Comparison of ENCODE assay signal across 1 cellular context in genomic region chr6:89287351-89288028, GRCh38.
TF ChIP-seq lines count a peak whose summit lies in the region.

No MANE protein-coding gene starts in this region.

TF ChIP-seq in H1, 55 proteins besides CTCF, POLR2A, EP300 and RAD21:
- TF ChIP-seq POLR2AphosphoS5 (IDR thresholded peaks at IDR 0.05; ENCODE audit: low read depth, low read length), result no peak
- TF ChIP-seq EGR1 (IDR thresholded peaks at IDR 0.05; ENCODE audit: borderline replicate concordance, low read depth, low read length), result no peak
- no peak for TF ChIP-seq RXRA (IDR thresholded peaks at IDR 0.05; ENCODE audit: insufficient read depth, low read depth, low read length)
- TF ChIP-seq JUND (IDR thresholded peaks at IDR 0.05; ENCODE audit: low read length), result no peak
- TF ChIP-seq HDAC6 (IDR thresholded peaks at IDR 0.05; ENCODE audit: low read depth, low read length), result no peak
- no peak for TF ChIP-seq CHD1 (IDR thresholded peaks at IDR 0.05; ENCODE audit: low read depth, low read length)
- no peak for TF ChIP-seq YY1 (IDR thresholded peaks at IDR 0.05; ENCODE audit: low read depth, low read length)
- TF ChIP-seq BRCA1 (IDR thresholded peaks at IDR 0.05; ENCODE audit: low read depth, low read length), result no peak
- TF ChIP-seq ASH2L (IDR thresholded peaks at IDR 0.05; ENCODE audit: low read length), result no peak
- TF ChIP-seq SRF (IDR thresholded peaks at IDR 0.05; ENCODE audit: low read depth, low read length), result no peak
- no peak for TF ChIP-seq CREB1 (IDR thresholded peaks at IDR 0.05)
- no peak for TF ChIP-seq SP1 (IDR thresholded peaks at IDR 0.05; ENCODE audit: low read depth, low read length)
- TF ChIP-seq CHD2 (IDR thresholded peaks at IDR 0.05; ENCODE audit: low read length), result no peak
- TF ChIP-seq MAX (IDR thresholded peaks at IDR 0.05), result no peak
- no peak for TF ChIP-seq GTF2F1 (IDR thresholded peaks at IDR 0.05; ENCODE audit: borderline replicate concordance, low read depth, low read length)
- no peak for TF ChIP-seq FOSL1 (IDR thresholded peaks at IDR 0.05; ENCODE audit: insufficient read depth, low read depth, low read length)
- TF ChIP-seq NRF1 (IDR thresholded peaks at IDR 0.05; ENCODE audit: low read depth, low read length), result no peak
- no peak for TF ChIP-seq CBX8 (IDR thresholded peaks at IDR 0.05; ENCODE audit: borderline replicate concordance, low read depth, low read length)
- no peak for TF ChIP-seq SIN3A (conservative IDR thresholded peaks at IDR 0.05 in 1 of 2, IDR thresholded peaks at IDR 0.05 in 1 of 2; ENCODE audit: low read depth in 1 of 2, low read length in 2 of 2)
